ENCODE assay signal across 1 cellular context in genomic region chr3:181326637-181327223, GRCh38.
TF ChIP-seq lines count a peak whose summit lies in the region.

No MANE protein-coding gene starts in this region.

TF ChIP-seq in K562, 482 proteins besides CTCF, POLR2A, EP300 and RAD21 (continued from another document):
- no peak for TF ChIP-seq MTA3 (IDR thresholded peaks at IDR 0.05; ENCODE audit: borderline replicate concordance)
- no peak for TF ChIP-seq HNRNPK (IDR thresholded peaks at IDR 0.05; ENCODE audit: low read depth, low read length, poor library complexity, severe bottlenecking)
- no peak for TF ChIP-seq RAD51 (IDR thresholded peaks at IDR 0.05; ENCODE audit: borderline replicate concordance, low read depth)
- no peak for TF ChIP-seq MAFG (tag; conservative IDR thresholded peaks at IDR 0.05)
- no peak for TF ChIP-seq HSF4 (CRISPR knock-in tag; IDR thresholded peaks at IDR 0.05; ENCODE audit: borderline replicate concordance)
- no peak for TF ChIP-seq ATF6 (CRISPR knock-in tag; IDR thresholded peaks at IDR 0.05)
